21 cellular contexts compared by ENCODE assay signal in the genomic region with DNA sequence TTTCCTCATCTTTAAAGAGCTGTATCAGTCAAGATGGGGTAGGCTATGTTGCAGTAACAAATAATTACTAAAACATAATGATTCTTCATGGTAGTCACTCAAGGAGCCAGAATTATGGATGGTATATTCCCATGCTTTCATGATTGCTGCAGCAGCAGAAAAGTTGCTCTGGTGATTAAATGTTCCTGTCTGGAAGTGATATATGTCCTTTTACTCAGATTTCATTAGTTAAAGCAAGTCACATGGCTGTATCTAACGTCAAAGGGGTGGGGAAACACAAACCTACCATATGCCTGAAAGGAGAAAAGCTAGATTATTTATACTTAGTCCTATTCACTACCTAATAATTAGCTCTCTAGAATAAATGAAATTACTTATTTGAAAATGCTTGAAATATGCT.
DNase-seq lines count a peak whose midpoint lies in the region; ATAC-seq and TF ChIP-seq lines count a peak whose summit lies in the region.
"Had no signal": no experiment of that assay in that cellular context is flagged by ENCODE, and none has a peak within 500 bp of the region (broad histone marks: within the 10 kb centered on the region; RNA-seq: fewer than 3 reads in every experiment).

No MANE protein-coding gene starts in this region.

- no peak for ATAC-seq in GM19351 (IDR thresholded peaks at IDR 0.05; ENCODE audit: unreplicated experiment)
- ATAC-seq: GM12878 had no signal

- POLR2A ChIA-PET in HEK293T (lab: Yijun Ruan, JAX), result no interaction called here

- DNase-seq in HEK293T (ENCODE audit: extremely low spot score) (no peak), SK-N-DZ (ENCODE audit: low spot score) (peak; percentile 44), erythroblast (lab: John Stamatoyannopoulos, UW) (no peak), occipital lobe (lab: John Stamatoyannopoulos, UW) (no peak)
- DNase-seq: 8988T; ACHN; BE2C; C1 segment of cervical spinal cord; CD4-positive, alpha-beta memory T cell; CD4-positive, CD25-positive, alpha-beta regulatory T cell; CD8-positive, alpha-beta memory T cell; COR-L47; DMS 273 treated with DMSO at 0.1 percent for 48 hours; DMS153; DMS53; DMS79; DND-41; EL; GDM1 had no signal

- CTCF ChIA-PET in HEK293T (lab: Yijun Ruan, JAX), result no interaction called here

- TF ChIP-seq POLR2A in erythroblast (IDR thresholded peaks at IDR 0.05; ENCODE audit: low read length), result no peak

TF ChIP-seq in HEK293T, 16 proteins besides CTCF, POLR2A, EP300 and RAD21:
- TF ChIP-seq, protein P1, sequence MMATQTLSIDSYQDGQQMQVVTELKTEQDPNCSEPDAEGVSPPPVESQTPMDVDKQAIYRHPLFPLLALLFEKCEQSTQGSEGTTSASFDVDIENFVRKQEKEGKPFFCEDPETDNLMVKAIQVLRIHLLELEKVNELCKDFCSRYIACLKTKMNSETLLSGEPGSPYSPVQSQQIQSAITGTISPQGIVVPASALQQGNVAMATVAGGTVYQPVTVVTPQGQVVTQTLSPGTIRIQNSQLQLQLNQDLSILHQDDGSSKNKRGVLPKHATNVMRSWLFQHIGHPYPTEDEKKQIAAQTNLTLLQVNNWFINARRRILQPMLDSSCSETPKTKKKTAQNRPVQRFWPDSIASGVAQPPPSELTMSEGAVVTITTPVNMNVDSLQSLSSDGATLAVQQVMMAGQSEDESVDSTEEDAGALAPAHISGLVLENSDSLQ (IDR thresholded peaks at IDR 0.05), result peak; percentile 57
- TF ChIP-seq FOXM1 (IDR thresholded peaks at IDR 0.05; ENCODE audit: borderline replicate concordance), result no peak
TF ChIP-seq in HEK293T: peak in this region for 1.
